1 cellular context compared by ENCODE assay signal in genomic region chr3:138872632-138873031, GRCh38.
TF ChIP-seq lines count a peak whose summit lies in the region.

No MANE protein-coding gene starts in this region.

TF ChIP-seq in HepG2, 621 proteins besides CTCF, POLR2A, EP300 and RAD21 (continued from another document):
- no peak for TF ChIP-seq ZBTB34 (CRISPR knock-in tag; IDR thresholded peaks at IDR 0.05)
- TF ChIP-seq ZNF512 (CRISPR knock-in tag; IDR thresholded peaks at IDR 0.05), result peak; percentile 89
